34 cellular contexts compared by ENCODE assay signal in the genomic region with DNA sequence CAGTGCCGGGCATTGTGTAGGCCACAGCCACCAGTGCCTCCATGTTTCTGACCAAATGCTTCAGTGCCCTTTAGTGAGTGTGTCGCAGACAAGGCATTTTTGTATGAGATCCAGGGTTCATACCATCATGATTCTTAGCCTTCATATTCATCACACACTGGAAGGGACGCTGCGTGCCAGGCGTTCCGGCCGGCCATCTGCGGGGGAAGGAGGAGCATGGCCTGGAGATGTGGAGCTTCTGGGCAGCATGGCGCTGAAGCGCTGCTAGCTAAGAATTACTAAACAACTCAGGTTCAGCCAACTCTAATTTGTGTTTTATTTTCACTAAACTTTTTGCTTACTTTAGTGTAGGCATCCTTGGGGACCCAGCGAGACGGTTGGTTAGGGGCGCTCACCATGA.
"Had no signal": no experiment of that assay in that cellular context is flagged by ENCODE, and none has a peak within 500 bp of the region (broad histone marks: within the 10 kb centered on the region; RNA-seq: fewer than 3 reads in every experiment).

No MANE protein-coding gene starts in this region.

- H3K36me3 ChIP-seq: MG63 had no signal

- DNase-seq: Karpas-422, Kasumi-1, MG63, MM.1S, MV-4-11, NCI-H1048, NCI-H1092, NCI-H1092 treated with DMSO at 0.1 percent for 48 hours, NCI-H1105, NCI-H1105 treated with DMSO at 0.1 percent for 48 hours, NCI-H1417, NCI-H1417 treated with DMSO at 0.1 percent for 48 hours, NCI-H1436, NCI-H1436 treated with DMSO at 0.1 percent for 48 hours, NCI-H146, NCI-H1694, NCI-H1694 treated with DMSO at 0.1 percent for 48 hours, NCI-H187, NCI-H187 treated with DMSO at 0.1 percent for 48 hours, NCI-H1930, NCI-H2029, NCI-H2029 treated with DMSO at 0.1 percent for 48 hours, NCI-H2081, NCI-H2081 treated with DMSO at 0.1 percent for 48 hours, NCI-H2107, NCI-H2171, NCI-H2171 treated with DMSO at 0.1 percent for 48 hours, NCI-H2227 treated with DMSO at 0.1 percent for 48 hours, NCI-H226, NCI-H345, NCI-H446, NCI-H446 treated with DMSO at 0.1 percent for 48 hours, NCI-H510A, NCI-H510A treated with DMSO at 0.1 percent for 48 hours had no signal

- H3K27me3 ChIP-seq: MG63 had no signal

- H3K9me3 ChIP-seq: MG63 had no signal

- H3K4me3 ChIP-seq: MG63 had no signal
